Comparison of ENCODE assay signal across 8 cellular contexts in the genomic region with DNA sequence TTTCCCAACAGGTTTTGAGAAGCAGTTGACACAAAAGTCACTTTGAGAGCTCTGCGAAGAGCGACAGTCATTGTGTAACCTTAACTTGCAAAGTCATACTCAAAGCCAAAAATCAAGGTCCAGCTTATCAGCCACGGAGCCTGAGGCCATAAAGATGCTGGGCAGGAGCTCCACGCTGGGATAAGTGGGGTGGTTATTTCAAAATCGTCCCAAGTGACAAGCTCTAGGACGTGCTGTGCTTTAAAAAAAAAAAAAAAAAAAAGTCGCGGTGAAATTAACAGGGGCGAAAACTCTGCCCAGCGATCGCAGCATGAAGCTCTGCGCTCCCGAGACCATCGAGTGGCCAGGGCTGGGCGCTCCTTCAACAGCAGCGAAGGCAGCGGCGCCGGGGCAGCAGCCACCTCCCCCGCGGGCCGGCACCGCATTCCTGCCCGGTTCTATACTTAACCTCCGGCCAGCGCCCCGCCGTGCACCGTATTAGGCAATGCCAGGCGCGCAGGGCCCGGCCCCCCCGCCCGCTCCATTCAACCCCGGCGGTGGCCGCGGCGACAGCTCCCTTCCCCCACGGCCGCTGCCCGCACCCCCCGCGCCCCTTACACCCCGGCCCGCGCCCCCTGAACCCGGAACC. TPM values are rescaled to one million over a fixed set of nuclear protein-coding genes. Genes with fewer than 3 reads are reported as not detected.
A peak's percentile ranks its signal among the peaks of the same experiment; 100 is the strongest.
DNase-seq lines count a peak whose midpoint lies in the region; FAIRE-seq and TF ChIP-seq lines count a peak whose summit lies in the region.

No MANE protein-coding gene starts in this region.

- peak overlapping the region; percentile 61 for H3K4me3 ChIP-seq in GM12875 (ENCODE audit: low read depth, low read length)
- peak overlapping the region; percentile 70 for H3K4me3 ChIP-seq in HAP-1
- H3K4me3 ChIP-seq in Loucy (ENCODE audit: low read length, poor library complexity, severe bottlenecking) = peak overlapping the region; percentile 100
- peak overlapping the region; percentile 63 to 89 (median 76) for H3K4me3 ChIP-seq in H1 (ENCODE audit: extremely low read depth in 1 of 4, insufficient read depth in 2 of 4, low read depth in 3 of 4, low read length in 4 of 4)

- POLR2A ChIA-PET in H1 (lab: Charles Lee; ENCODE audit: partially characterized antibody) = interaction anchor here (0.7 to 3.6 kb wide), 16 partner anchors 8 to 738 kb away, joined by 3 to 25 read pairs (median 4); partner anchors contain the start of gene STAM

- no peak overlapping the region for H3K14ac ChIP-seq in H1 (ENCODE audit: insufficient read length)

- H3K27me3 ChIP-seq in HAP-1 (ENCODE audit: low read depth) (no peaks in the 10 kb centered on the region), Loucy (ENCODE audit: insufficient read depth, low read length, poor library complexity, severe bottlenecking) (no peaks in the 10 kb centered on the region), H1 (replicated peaks in 1 of 4; ENCODE audit: control insufficient read depth in 3 of 4, extremely low read depth in 1 of 4, insufficient read depth in 3 of 4, low read length in 3 of 4) (no peaks in the 10 kb centered on the region)

- peak in 1 of 2 experiments; percentile 39; a peak in 1 of 3 replicates for TF ChIP-seq POLR2A in H1 (IDR thresholded peaks at IDR 0.05; ENCODE audit: control extremely low read depth in 1 of 2, low read depth in 2 of 2, low read length in 2 of 2)

- CTCF ChIA-PET in H1 (lab: Charles Lee; ENCODE audit: partially characterized antibody) = interaction anchor here (0.6 to 1.2 kb wide), 12 partner anchors 8 to 1864 kb away, joined by 3 to 5 read pairs (median 3); no protein-coding TSS in a partner anchor

- H3K23ac ChIP-seq in H1 (ENCODE audit: insufficient read length) = no peak overlapping the region

- peak overlapping the region; percentile 84 for H3K9ac ChIP-seq in Loucy (ENCODE audit: low read depth, low read length, poor library complexity, severe bottlenecking)
- peak overlapping the region; percentile 22 to 74 (median 55); a peak in 5 of 7 replicates for H3K9ac ChIP-seq in H1 (replicated peaks in 1 of 4; ENCODE audit: extremely low read depth in 1 of 4, low read depth in 3 of 4, low read length in 3 of 4)

- peaks cover 2% of the 10 kb centered on the region; the same call in 1 of the 2 replicates for H3K4me1 ChIP-seq in HAP-1
- H3K4me1 ChIP-seq in Loucy (ENCODE audit: insufficient read depth, low read length, poor library complexity, severe bottlenecking) = peaks cover 5% of the 10 kb centered on the region
- no peaks in the 10 kb centered on the region for H3K4me1 ChIP-seq in H1 (replicated peaks in 1 of 4; ENCODE audit: control insufficient read depth in 3 of 4, insufficient read depth in 4 of 4, low read length in 3 of 4)

- H2AFZ ChIP-seq in Loucy (ENCODE audit: low read length) = peak overlapping the region; percentile 95
- no peak overlapping the region for H2AFZ ChIP-seq in H1 (ENCODE audit: low read length)

- H4K5ac ChIP-seq in H1 (ENCODE audit: insufficient read length, low read depth, low read length) = no peak overlapping the region

- no peak overlapping the region for H3K27ac ChIP-seq in H1 (ENCODE audit: low read depth, low read length)

- 9% methylated on average over 14 of the region's 48 CpGs; no CpG with 5 or more reads in 1 of the 2 experiments for whole genome bisulfite sequencing in H1 (ENCODE audit: extremely low coverage in 1 of 2, insufficient coverage in 1 of 2, insufficient read length in 1 of 2, insufficient replicate concordance in 2 of 2, low coverage in 1 of 2, low lambda C conversion rate in 2 of 2, missing lambda C conversion rate in 1 of 2), 2 experiments

- no peak overlapping the region for H2AK5ac ChIP-seq in H1 (ENCODE audit: low read depth, low read length)

- in situ Hi-C loops in HAP-1 (cut with MboI; ENCODE audit: low sequenced_read_pairs) = loop anchor here (25.0 kb wide), 1 partner anchor 521 kb away; the partner anchor contains the start of gene CACNB2

- H3K18ac ChIP-seq in H1 (ENCODE audit: extremely low read depth, low read length) = peak overlapping the region; percentile 83

- DNase-seq in HAP-1 (ENCODE audit: low spot score in 2 of 2) = peak; percentile 38 to 74
- DNase-seq in activated CD4-positive, alpha-beta T cell treated with anti-CD3 and anti-CD28 coated beads, Interleukin-2, amount 50 U/mL, for 48 hours = peak; percentile 37 to 52
- DNase-seq in H1 (ENCODE audit: low read depth in 1 of 2, low spot score in 2 of 2) = peak in 1 of 2 experiments; percentile 36
- peak; percentile 24 for DNase-seq in medulla oblongata (ENCODE audit: extremely low spot score)
- peak; percentile 6 to 7 for DNase-seq in stimulated activated CD8-positive, alpha-beta memory T cell treated with anti-CD3 and anti-CD28 coated beads, Interleukin-7, amount 100 ng/mL, for 48 hours (ENCODE audit: extremely low read depth in 1 of 2, low read depth in 1 of 2)
- no peak for DNase-seq in NCI-H524 (lab: John Stamatoyannopoulos, UW)

- H2BK20ac ChIP-seq in H1 (ENCODE audit: low read length) = no peak overlapping the region

- H2BK5ac ChIP-seq in H1 (ENCODE audit: low read depth, low read length) = no peak overlapping the region; the same call in 1 of the 2 replicates

- no peak for TF ChIP-seq CTCF in GM12875 (IDR thresholded peaks at IDR 0.05; ENCODE audit: borderline replicate concordance, insufficient read depth, low read depth, low read length)
- TF ChIP-seq CTCF in Loucy (conservative IDR thresholded peaks at IDR 0.05; ENCODE audit: low read length) = no peak
- TF ChIP-seq CTCF in H1 (IDR thresholded peaks at IDR 0.05; ENCODE audit: control extremely low read depth in 1 of 3, insufficient read depth in 1 of 3, low read depth in 1 of 3, low read length in 3 of 3) = no peak

- peaks cover 6% of the 10 kb centered on the region for H3K23me2 ChIP-seq in H1 (ENCODE audit: low read depth, low read length)

- H4K20me1 ChIP-seq in Loucy (ENCODE audit: insufficient read depth, low read length, poor library complexity, severe bottlenecking) (peaks cover 4% of the 10 kb centered on the region), H1 (replicated peaks in 1 of 2; ENCODE audit: control insufficient read depth in 1 of 2, insufficient read depth in 2 of 2, low read length in 2 of 2) (no peaks in the 10 kb centered on the region)

- H3F3A ChIP-seq in Loucy (ENCODE audit: low read depth) = peaks cover 4% of the 10 kb centered on the region

- no peak overlapping the region; the same call in 1 of the 2 replicates for H2BK15ac ChIP-seq in H1 (ENCODE audit: low read length)

- no peak overlapping the region for H3K4ac ChIP-seq in H1 (replicated peaks; ENCODE audit: insufficient read length, low read depth, low read length)

- peaks cover 22% of the 10 kb centered on the region for H3K79me2 ChIP-seq in Loucy (ENCODE audit: insufficient read depth, low read length)
- peaks cover 0 to 3% of the 10 kb centered on the region in 2 experiments; a peak in 1 of 4 replicates for H3K79me2 ChIP-seq in H1 (ENCODE audit: control insufficient read depth in 1 of 2, insufficient read depth in 2 of 2, low read length in 2 of 2)

- TF ChIP-seq EP300 in H1 (IDR thresholded peaks at IDR 0.05; ENCODE audit: borderline replicate concordance in 1 of 2, low read depth in 2 of 2, low read length in 2 of 2) = peak in 1 of 2 experiments; percentile 60; a peak in 1 of 3 replicates

- H4K8ac ChIP-seq in H1 (ENCODE audit: extremely low read depth, insufficient read depth, low read length) = peak overlapping the region; percentile 57; the same call in 1 of the 2 replicates

- H3K56ac ChIP-seq in H1 (replicated peaks; ENCODE audit: insufficient read length, low read depth, low read length) = no peak overlapping the region

- H2BK12ac ChIP-seq in H1 (ENCODE audit: low read depth, low read length) = peak overlapping the region; percentile 90; the same call in 1 of the 2 replicates

- H4K91ac ChIP-seq in H1 (replicated peaks; ENCODE audit: insufficient read length, low read length) = no peak overlapping the region

- H3K4me2 ChIP-seq in Loucy (ENCODE audit: low read depth, low read length, poor library complexity, severe bottlenecking) = peak overlapping the region; percentile 100
- H3K4me2 ChIP-seq in H1 (ENCODE audit: insufficient read depth in 1 of 2, low read depth in 2 of 2, low read length in 2 of 2) = peak overlapping the region; percentile 69 to 73

- H3K36me3 ChIP-seq in HAP-1 (replicated peaks) (peaks cover 7% of the 10 kb centered on the region; the same call in 1 of the 2 replicates), Loucy (ENCODE audit: insufficient read depth, low read length) (no peaks in the 10 kb centered on the region), H1 (ENCODE audit: control insufficient read depth in 2 of 4, insufficient read depth in 4 of 4, low read length in 3 of 4) (peaks cover 0 to 3% (median 0%) of the 10 kb centered on the region in 4 experiments; a peak in 1 of 8 replicates)

- H3K79me1 ChIP-seq in H1 (ENCODE audit: low read depth, low read length) = no peaks in the 10 kb centered on the region

- no peak overlapping the region for H2BK120ac ChIP-seq in H1 (replicated peaks; ENCODE audit: low read depth, low read length)

- H3K9me3 ChIP-seq in HAP-1 (no peaks in the 10 kb centered on the region), Loucy (ENCODE audit: insufficient read depth, low read depth, low read length) (no peaks in the 10 kb centered on the region), H1 (ENCODE audit: insufficient read depth in 2 of 2, low read depth in 1 of 2, low read length in 1 of 2) (peaks cover 0 to 3% of the 10 kb centered on the region in 2 experiments; a peak in 1 of 4 replicates)

- no peak for FAIRE-seq in H1 (lab: Jason Lieb, UNC)

- no peaks in the 10 kb centered on the region for H3K9me2 ChIP-seq in Loucy (replicated peaks; ENCODE audit: low read depth, low read length)

- no peak; a peak in 1 of 4 replicates for TF ChIP-seq RAD21 in H1 (IDR thresholded peaks at IDR 0.05 in 1 of 2, conservative IDR thresholded peaks at IDR 0.05 in 1 of 2; ENCODE audit: low read depth in 2 of 2, low read length in 2 of 2)

RNA-seq across cellular contexts. Expression of gene HACD1, which starts 0.7 kb away (rescaled TPM):
- 30.8 and 32.6 TPM in 2 replicates for total RNA-seq in H1 (2021; fragmentation: NEBNext Ultra II Directional; extraction: Animal tissue kit (Norgen Biotek cat#: 25700))
- 12.5 and 18.7 TPM in 2 replicates for polyA plus RNA-seq in H1 (2011; rRNA removed)
- 16.5 TPM for polyA plus RNA-seq in H1 (2011; cell fraction: cytosol; rRNA removed)
- 10.7 TPM for polyA plus RNA-seq in H1 (2011; cell fraction: nucleus; rRNA removed)
- polyA plus RNA-seq in H1 (2012, experiment 1 of 2) = 13.9 to 30.1 TPM (median 14.6 TPM) in 4 replicates
- polyA plus RNA-seq in H1 (2012, experiment 2 of 2) = 20.2 TPM
- polyA plus RNA-seq in H1 (2013, experiment 1 of 2) = 38.2 TPM
- 47.4 TPM for polyA plus RNA-seq in H1 (2013, experiment 2 of 2)
- polyA minus RNA-seq in H1 (2011; rRNA and poly(A)+ RNA removed) = 10.9 and 13.5 TPM in 2 replicates
- 9.8 TPM for polyA minus RNA-seq in H1 (2011; cell fraction: cytosol; rRNA and poly(A)+ RNA removed)
- polyA minus RNA-seq in H1 (2011; cell fraction: nucleus; rRNA and poly(A)+ RNA removed) = 15.1 TPM

RNA-seq across cellular contexts. Expression of gene STAM, which starts 27.4 kb away (rescaled TPM):
- total RNA-seq in H1 (2021; fragmentation: NEBNext Ultra II Directional; extraction: Animal tissue kit (Norgen Biotek cat#: 25700)) = 27.8 and 29.7 TPM in 2 replicates
- 17.0 and 22.0 TPM in 2 replicates for polyA plus RNA-seq in H1 (2011; rRNA removed)
- 22.5 TPM for polyA plus RNA-seq in H1 (2011; cell fraction: cytosol; rRNA removed)
- polyA plus RNA-seq in H1 (2011; cell fraction: nucleus; rRNA removed) = 18.9 TPM
- 11.4 to 21.0 TPM (median 13.5 TPM) in 4 replicates for polyA plus RNA-seq in H1 (2012, experiment 1 of 2)
- polyA plus RNA-seq in H1 (2012, experiment 2 of 2) = 3.5 TPM
- 21.2 TPM for polyA plus RNA-seq in H1 (2013, experiment 1 of 2)
- polyA plus RNA-seq in H1 (2013, experiment 2 of 2) = 21.7 TPM
- polyA minus RNA-seq in H1 (2011; rRNA and poly(A)+ RNA removed) = 32.6 and 35.1 TPM in 2 replicates
- polyA minus RNA-seq in H1 (2011; cell fraction: cytosol; rRNA and poly(A)+ RNA removed) = 15.3 TPM
- polyA minus RNA-seq in H1 (2011; cell fraction: nucleus; rRNA and poly(A)+ RNA removed) = 46.6 TPM

Comparison
In these comparisons a context has a peak if more than half of its experiments do, and no peak if none do; other contexts are left out.
1. DNase-seq: peak in HAP-1 (2 of 2), activated CD4-positive, alpha-beta T cell treated with anti-CD3 and anti-CD28 coated beads, Interleukin-2, amount 50 U/mL, for 48 hours (2 of 2), medulla oblongata (single experiment) and stimulated activated CD8-positive, alpha-beta memory T cell treated with anti-CD3 and anti-CD28 coated beads, Interleukin-7, amount 100 ng/mL, for 48 hours (2 of 2); none in NCI-H524 (0 of 2).
2. Peak in every context shown above with its lines, with median percentiles within 50 percentile points of each other: H3K4me3 ChIP-seq.